ENCODE assay signal across 30 cellular contexts in the genomic region with DNA sequence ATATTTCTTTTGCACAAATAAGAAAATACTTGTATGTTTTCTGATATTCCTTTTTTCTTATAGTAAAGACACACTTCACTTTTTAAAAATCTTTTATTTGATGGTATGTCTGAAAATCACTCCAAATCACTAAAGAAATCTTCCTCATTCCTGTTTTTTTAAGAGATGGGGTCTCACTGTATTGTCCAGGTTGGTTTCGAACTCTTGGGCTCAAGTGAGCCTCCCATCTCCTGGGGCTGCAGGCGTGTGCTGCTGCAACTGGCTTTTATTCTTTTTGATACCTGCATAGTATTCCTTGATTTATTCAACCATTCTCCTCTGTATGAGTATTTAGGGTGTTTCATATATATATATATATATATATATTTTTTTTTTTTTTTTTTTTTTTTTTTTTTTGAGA.
DNase-seq lines count a peak whose midpoint lies in the region; ATAC-seq, FAIRE-seq and TF ChIP-seq lines count a peak whose summit lies in the region.
"Had no signal": no experiment of that assay in that cellular context is flagged by ENCODE, and none has a peak within 500 bp of the region (broad histone marks: within the 10 kb centered on the region; RNA-seq: fewer than 3 reads in every experiment).

No MANE protein-coding gene starts in this region.

- H3K36me3 ChIP-seq in Karpas-422 (ENCODE audit: insufficient read depth, low read length) (no peaks in the 10 kb centered on the region), K562 (ENCODE audit: control insufficient read depth, insufficient read depth, low read length) (no peaks in the 10 kb centered on the region)
- H3K36me3 ChIP-seq: BE2C had no signal

- no TSS peak for BruUV-seq in K562 (replicated peaks; lab: Mats Ljungman, UMichigan)

- H3K9me2 ChIP-seq in Karpas-422 (replicated peaks; ENCODE audit: insufficient read depth, low read length): no peaks in the 10 kb centered on the region

- no peak for TF ChIP-seq CTCF in K562 (IDR thresholded peaks at IDR 0.05 in 2 of 3, conservative IDR thresholded peaks at IDR 0.05 in 1 of 3; ENCODE audit: insufficient read depth in 2 of 3, low read depth in 1 of 3, low read length in 3 of 3)

- in situ Hi-C loops in K562 (cut with MboI): no loop called here

- DNase-seq in Karpas-422: peak; percentile 17
- no peak for DNase-seq in K562 (ENCODE audit: extremely low read depth in 1 of 4, low spot score in 3 of 4)
- no peak for DNase-seq in activated effector memory CD4-positive, alpha-beta T cell treated with anti-CD3 and anti-CD28 coated beads, Interleukin-2, amount 50 U/mL, for 16 hours
- DNase-seq: 8988T; ACHN; AML-193; BE2C; C1 segment of cervical spinal cord; Caco-2; Calu3; CD4-positive, alpha-beta memory T cell; CD4-positive, alpha-beta T cell; CD4-positive, CD25-positive, alpha-beta regulatory T cell; CD8-positive, alpha-beta memory T cell; CD8-positive, alpha-beta T cell; COR-L47; DMS 273 treated with DMSO at 0.1 percent for 48 hours; DMS153; DMS53; DMS79; DMS79 treated with DMSO at 0.1 percent for 48 hours; DND-41; EL had no signal

- POLR2A ChIA-PET in K562 (lab: Yijun Ruan, JAX): interaction anchor here (1.1 kb wide), 1 partner anchor 22 kb away, joined by 3 read pairs; no protein-coding TSS in a partner anchor

- H3K9me3 ChIP-seq in Karpas-422 (ENCODE audit: low read length) (no peaks in the 10 kb centered on the region), K562 (replicated peaks; ENCODE audit: control insufficient read depth, insufficient read depth, low read depth, low read length) (no peaks in the 10 kb centered on the region)
- H3K9me3 ChIP-seq: A549, BE2C, Caco-2 had no signal

- TF ChIP-seq EP300 in K562 (IDR thresholded peaks at IDR 0.05; ENCODE audit: low read length): no peak

- H3K9me1 ChIP-seq in K562 (ENCODE audit: control insufficient read depth, insufficient read depth, low read length): no peaks in the 10 kb centered on the region

- TF ChIP-seq RAD21 in K562 (CRISPR knock-in tag; conservative IDR thresholded peaks at IDR 0.05 in 1 of 2, IDR thresholded peaks at IDR 0.05 in 1 of 2): no peak

- H2AFZ ChIP-seq in Karpas-422 (ENCODE audit: low read length) (no peak overlapping the region), K562 (ENCODE audit: low read depth, low read length) (no peak overlapping the region)

- 88% methylated on average over 2 of the region's 2 CpGs for WGBS in K562 (ENCODE audit: insufficient coverage, low coverage, missing lambda C conversion rate)

- H3K27ac ChIP-seq in Karpas-422 (ENCODE audit: low read length) (no peak overlapping the region), K562 (ENCODE audit: extremely low read depth, low read depth, low read length) (no peak overlapping the region)
- H3K27ac ChIP-seq: 22Rv1; A549; BLaER1; BLaER1 treated with 17β-estradiol and CSF1 and Interleukin-3, amounts not matched to agents 10 nM and 100 nM; C4-2B had no signal

- ATAC-seq in K562 (no peak), HG03439 (IDR thresholded peaks at IDR 0.05; ENCODE audit: unreplicated experiment) (no peak)
- ATAC-seq: A549; CD8-positive, alpha-beta T cell had no signal

- H3K4me3 ChIP-seq in Karpas-422 (ENCODE audit: low read length): no peak overlapping the region
- no peak overlapping the region for H3K4me3 ChIP-seq in K562
- H3K4me3 ChIP-seq: A549; BLaER1; BLaER1 treated with 17β-estradiol and CSF1 and Interleukin-3, amounts not matched to agents 10 nM and 100 nM had no signal

- H3K9ac ChIP-seq in Karpas-422 (ENCODE audit: low read length): no peak overlapping the region
- H3K9ac ChIP-seq in K562 (ENCODE audit: insufficient read depth in 1 of 2, low read depth in 2 of 2, low read length in 2 of 2): no peak overlapping the region
- H3K9ac ChIP-seq: BLaER1; BLaER1 treated with 17β-estradiol and CSF1 and Interleukin-3, amounts not matched to agents 10 nM and 100 nM had no signal

- H3K79me2 ChIP-seq in Karpas-422 (ENCODE audit: low read length) (no peaks in the 10 kb centered on the region), K562 (ENCODE audit: control insufficient read depth, insufficient read depth, low read length) (peaks cover 16% of the 10 kb centered on the region)

- intact Hi-C loops in K562 (cut with micrococcal nuclease): no loop called here

- H3K4me1 ChIP-seq in Karpas-422 (ENCODE audit: low read length) (no peaks in the 10 kb centered on the region), K562 (replicated peaks in 1 of 2; ENCODE audit: control insufficient read depth in 2 of 2, insufficient read depth in 2 of 2, low read length in 2 of 2) (no peaks in the 10 kb centered on the region)
- H3K4me1 ChIP-seq: A549; BE2C; BLaER1; BLaER1 treated with 17β-estradiol and CSF1 and Interleukin-3, amounts not matched to agents 10 nM and 100 nM; Caco-2 had no signal

- no peaks in the 10 kb centered on the region for H3K27me3 ChIP-seq in Karpas-422 (ENCODE audit: low read length)
- H3K27me3 ChIP-seq in K562 (ENCODE audit: control insufficient read depth in 2 of 2, insufficient read depth in 2 of 2, low read length in 2 of 2): no peaks in the 10 kb centered on the region
- H3K27me3 ChIP-seq: BE2C; BLaER1; BLaER1 treated with 17β-estradiol and CSF1 and Interleukin-3, amounts not matched to agents 10 nM and 100 nM had no signal

- H3K4me2 ChIP-seq in Karpas-422 (ENCODE audit: low read depth, low read length, poor library complexity, severe bottlenecking) (no peak overlapping the region), K562 (ENCODE audit: insufficient read depth, low read length) (no peak overlapping the region)
- H3K4me2 ChIP-seq: A549; BLaER1; BLaER1 treated with 17β-estradiol and CSF1 and Interleukin-3, amounts not matched to agents 10 nM and 100 nM had no signal

- CTCF ChIA-PET in K562 (lab: Yijun Ruan, JAX; ENCODE audit: low intra/inter-chr PET ratio): no interaction called here

- no peak for TF ChIP-seq POLR2A in K562 (conservative IDR thresholded peaks at IDR 0.05)

- no peak for FAIRE-seq in K562 (lab: Jason Lieb, UNC)
- FAIRE-seq: A549, D721Med had no signal

- H4K20me1 ChIP-seq in Karpas-422 (ENCODE audit: insufficient read depth, low read depth, low read length): peaks cover 12% of the 10 kb centered on the region; the same call in 1 of the 2 replicates
- H4K20me1 ChIP-seq in K562 (replicated peaks; ENCODE audit: control insufficient read depth, insufficient read depth, low read length): 0 out of 2 replicates have a peak, but pooled peaks cover 6% of the 10 kb centered on the region
- H4K20me1 ChIP-seq: BLaER1 had no signal

TF ChIP-seq in K562, 482 proteins besides CTCF, POLR2A, EP300 and RAD21:
- TF ChIP-seq RBM25 (IDR thresholded peaks at IDR 0.05; ENCODE audit: low read depth, low read length, severe bottlenecking): peak; percentile 54
- no peak for TF ChIP-seq ZNF324 (CRISPR knock-in tag; IDR thresholded peaks at IDR 0.05)
- TF ChIP-seq PHF8 (IDR thresholded peaks at IDR 0.05; ENCODE audit: borderline replicate concordance, low read length): no peak
- TF ChIP-seq ZNF146 (CRISPR knock-in tag; IDR thresholded peaks at IDR 0.05; ENCODE audit: unreplicated experiment): no peak
- no peak for TF ChIP-seq TAL1 (IDR thresholded peaks at IDR 0.05)
- TF ChIP-seq ZNF121 (CRISPR knock-in tag; conservative IDR thresholded peaks at IDR 0.05): peak; percentile 80
